In the genomic region with DNA sequence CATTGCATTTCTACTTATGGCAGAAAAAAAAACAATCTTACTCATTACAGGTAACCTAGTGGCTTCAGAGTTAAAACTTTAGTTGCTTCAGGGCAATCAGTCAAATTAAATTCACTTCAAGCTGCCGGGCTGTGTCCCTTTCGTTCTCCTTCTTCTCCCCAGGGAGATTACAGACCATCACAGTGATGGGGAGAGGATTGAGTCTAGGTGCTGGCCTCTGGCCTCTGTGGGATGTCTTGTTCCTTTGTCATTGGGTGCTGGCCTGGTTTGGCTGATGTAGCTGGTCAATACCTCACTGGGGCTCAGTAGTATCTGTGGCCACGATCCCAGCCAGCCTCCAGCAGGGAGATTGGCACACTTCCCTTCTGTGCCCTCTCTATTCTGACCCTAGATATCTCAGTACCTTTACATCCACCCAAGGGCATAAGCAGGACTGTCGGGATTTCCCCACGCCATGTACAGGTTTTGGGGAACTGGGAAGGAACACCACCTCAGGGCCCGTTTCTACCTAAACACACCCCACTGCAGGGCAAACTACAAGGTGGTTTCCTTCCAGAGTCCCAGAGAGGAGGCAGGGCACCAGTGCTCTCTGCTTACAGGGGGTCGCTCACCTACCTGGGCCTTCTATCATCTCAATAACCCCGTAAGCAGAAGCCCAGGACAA, we compare ENCODE assay signal across 1 cellular context.
A peak's percentile ranks its signal among the peaks of the same experiment; 100 is the strongest.
TF ChIP-seq lines count a peak whose summit lies in the region.

No MANE protein-coding gene starts in this region.

TF ChIP-seq in GM12878, 131 proteins besides CTCF, POLR2A, EP300 and RAD21:
- TF ChIP-seq IKZF1 (conservative IDR thresholded peaks at IDR 0.05) (peak; percentile 45), EED (IDR thresholded peaks at IDR 0.05; ENCODE audit: low read depth) (peak; percentile 50; the same call in 1 of the 2 replicates), SPI1 (IDR thresholded peaks at IDR 0.05; ENCODE audit: borderline replicate concordance, insufficient read depth, low read depth, low read length) (peak; percentile 73), IKZF2 (IDR thresholded peaks at IDR 0.05) (peak in 1 of 2 experiments; percentile 18; a peak in 1 of 4 replicates)
- TF ChIP-seq, protein P1, sequence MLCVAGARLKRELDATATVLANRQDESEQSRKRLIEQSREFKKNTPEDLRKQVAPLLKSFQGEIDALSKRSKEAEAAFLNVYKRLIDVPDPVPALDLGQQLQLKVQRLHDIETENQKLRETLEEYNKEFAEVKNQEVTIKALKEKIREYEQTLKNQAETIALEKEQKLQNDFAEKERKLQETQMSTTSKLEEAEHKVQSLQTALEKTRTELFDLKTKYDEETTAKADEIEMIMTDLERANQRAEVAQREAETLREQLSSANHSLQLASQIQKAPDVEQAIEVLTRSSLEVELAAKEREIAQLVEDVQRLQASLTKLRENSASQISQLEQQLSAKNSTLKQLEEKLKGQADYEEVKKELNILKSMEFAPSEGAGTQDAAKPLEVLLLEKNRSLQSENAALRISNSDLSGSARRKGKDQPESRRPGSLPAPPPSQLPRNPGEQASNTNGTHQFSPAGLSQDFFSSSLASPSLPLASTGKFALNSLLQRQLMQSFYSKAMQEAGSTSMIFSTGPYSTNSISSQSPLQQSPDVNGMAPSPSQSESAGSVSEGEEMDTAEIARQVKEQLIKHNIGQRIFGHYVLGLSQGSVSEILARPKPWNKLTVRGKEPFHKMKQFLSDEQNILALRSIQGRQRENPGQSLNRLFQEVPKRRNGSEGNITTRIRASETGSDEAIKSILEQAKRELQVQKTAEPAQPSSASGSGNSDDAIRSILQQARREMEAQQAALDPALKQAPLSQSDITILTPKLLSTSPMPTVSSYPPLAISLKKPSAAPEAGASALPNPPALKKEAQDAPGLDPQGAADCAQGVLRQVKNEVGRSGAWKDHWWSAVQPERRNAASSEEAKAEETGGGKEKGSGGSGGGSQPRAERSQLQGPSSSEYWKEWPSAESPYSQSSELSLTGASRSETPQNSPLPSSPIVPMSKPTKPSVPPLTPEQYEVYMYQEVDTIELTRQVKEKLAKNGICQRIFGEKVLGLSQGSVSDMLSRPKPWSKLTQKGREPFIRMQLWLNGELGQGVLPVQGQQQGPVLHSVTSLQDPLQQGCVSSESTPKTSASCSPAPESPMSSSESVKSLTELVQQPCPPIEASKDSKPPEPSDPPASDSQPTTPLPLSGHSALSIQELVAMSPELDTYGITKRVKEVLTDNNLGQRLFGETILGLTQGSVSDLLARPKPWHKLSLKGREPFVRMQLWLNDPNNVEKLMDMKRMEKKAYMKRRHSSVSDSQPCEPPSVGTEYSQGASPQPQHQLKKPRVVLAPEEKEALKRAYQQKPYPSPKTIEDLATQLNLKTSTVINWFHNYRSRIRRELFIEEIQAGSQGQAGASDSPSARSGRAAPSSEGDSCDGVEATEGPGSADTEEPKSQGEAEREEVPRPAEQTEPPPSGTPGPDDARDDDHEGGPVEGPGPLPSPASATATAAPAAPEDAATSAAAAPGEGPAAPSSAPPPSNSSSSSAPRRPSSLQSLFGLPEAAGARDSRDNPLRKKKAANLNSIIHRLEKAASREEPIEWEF (IDR thresholded peaks at IDR 0.05; ENCODE audit: insufficient replicate concordance, low read depth, low read length), result no peak
